Comparison of ENCODE assay signal across 26 cellular contexts in the genomic region with DNA sequence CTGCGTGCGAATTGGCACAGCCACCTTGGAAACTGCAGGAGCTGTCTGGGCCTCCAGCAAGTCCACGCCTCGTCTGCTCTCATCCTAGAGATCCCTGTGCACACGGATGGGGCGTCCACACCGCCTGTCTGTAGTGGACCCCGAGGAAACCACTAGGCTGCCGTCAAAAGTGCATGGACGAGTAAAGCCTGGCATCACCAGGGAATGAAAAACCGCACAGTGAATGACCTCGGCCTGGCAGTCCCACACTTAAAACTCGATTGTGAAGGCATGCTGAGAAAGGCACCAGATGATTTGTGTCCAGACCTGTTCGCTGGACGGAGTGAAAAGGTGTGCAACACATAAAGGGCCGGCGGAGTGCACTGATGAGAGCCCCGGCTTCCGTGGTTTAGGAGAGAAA. TPM values are rescaled to one million over a fixed set of nuclear protein-coding genes. Genes with fewer than 3 reads are reported as not detected.
DNase-seq lines count a peak whose midpoint lies in the region; ATAC-seq, FAIRE-seq and TF ChIP-seq lines count a peak whose summit lies in the region.
"Had no signal": no experiment of that assay in that cellular context is flagged by ENCODE, and none has a peak within 500 bp of the region (broad histone marks: within the 10 kb centered on the region; RNA-seq: fewer than 3 reads in every experiment).

No MANE protein-coding gene starts in this region.

- POLR2A ChIA-PET in WTC11 (lab: Charles Lee) (interaction anchor here (0.6 kb wide), 1 partner anchor 393 kb away, joined by 5 read pairs; no protein-coding TSS in a partner anchor), PC-3 (lab: Charles Lee; ENCODE audit: unreplicated experiment) (no interaction called here)

- H3K4me1 ChIP-seq in kidney (ENCODE audit: control insufficient read depth in 1 of 2, insufficient read depth in 1 of 2, low read depth in 1 of 2, low read length in 2 of 2) (no peaks in the 10 kb centered on the region), suprapubic skin (no peaks in the 10 kb centered on the region), GM23248 (ENCODE audit: insufficient read depth) (no peaks in the 10 kb centered on the region), lower lobe of right lung (no peaks in the 10 kb centered on the region), PC-3 (ENCODE audit: insufficient read depth, low read length) (no peaks in the 10 kb centered on the region)

- no peaks in the 10 kb centered on the region for H3K36me3 Mint-ChIP-seq in WTC11
- H3K36me3 Mint-ChIP-seq: CD4-positive, CD25-positive, alpha-beta regulatory T cell had no signal

- no peaks in the 10 kb centered on the region for H4K20me1 ChIP-seq in GM23248 (ENCODE audit: insufficient read depth)
- H4K20me1 ChIP-seq in PC-3 (ENCODE audit: low read length) = no peaks in the 10 kb centered on the region

- H3K27ac ChIP-seq in kidney (ENCODE audit: low read depth in 2 of 2, low read length in 2 of 2) (no peak overlapping the region), suprapubic skin (no peak overlapping the region), GM23248 (no peak overlapping the region), lower lobe of right lung (no peak overlapping the region), PC-3 (ENCODE audit: low read length) (no peak overlapping the region)
- H3K27ac ChIP-seq: PC-9 had no signal

- H3K4me1 Mint-ChIP-seq in WTC11 = no peaks in the 10 kb centered on the region
- H3K4me1 Mint-ChIP-seq: CD4-positive, CD25-positive, alpha-beta regulatory T cell had no signal

- no peak for TF ChIP-seq CTCF in WTC11 (IDR thresholded peaks at IDR 0.05)
- TF ChIP-seq CTCF in kidney (IDR thresholded peaks at IDR 0.05; ENCODE audit: borderline replicate concordance, extremely low read depth, insufficient read depth) = no peak
- no peak for TF ChIP-seq CTCF in suprapubic skin (IDR thresholded peaks at IDR 0.05)
- TF ChIP-seq CTCF in lower lobe of right lung (IDR thresholded peaks at IDR 0.05) = no peak
- no peak for TF ChIP-seq CTCF in PC-3 (conservative IDR thresholded peaks at IDR 0.05; ENCODE audit: low read depth, low read length)

- H3K36me3 ChIP-seq in kidney (ENCODE audit: control insufficient read depth in 1 of 2, insufficient read depth in 2 of 2, low read length in 2 of 2) (no peaks in the 10 kb centered on the region), suprapubic skin (no peaks in the 10 kb centered on the region), GM23248 (ENCODE audit: low read depth) (no peaks in the 10 kb centered on the region), lower lobe of right lung (no peaks in the 10 kb centered on the region), PC-3 (ENCODE audit: low read depth, low read length) (no peaks in the 10 kb centered on the region)
- H3K36me3 ChIP-seq: MG63 had no signal

- 90% methylated on average over 19 of the region's 19 CpGs for WGBS in suprapubic skin
- WGBS in GM23248 (ENCODE audit: low coverage in 1 of 2, low lambda C conversion rate in 2 of 2, missing lambda C conversion rate in 2 of 2), 2 experiments = 46 to 55% methylated on average over 19 of the region's 19 CpGs

- H3K4me3 ChIP-seq in kidney (ENCODE audit: low read length in 2 of 2) (no peak overlapping the region), suprapubic skin (no peak overlapping the region), GM23248 (no peak overlapping the region), lower lobe of right lung (no peak overlapping the region), PC-3 (ENCODE audit: low read length) (no peak overlapping the region)
- H3K4me3 ChIP-seq: MG63, PC-9 had no signal

- H2AFZ ChIP-seq in GM23248 (no peak overlapping the region), PC-3 (ENCODE audit: low read length) (no peak overlapping the region)
- H2AFZ ChIP-seq: PC-9 had no signal

- no peak overlapping the region for H3K27ac Mint-ChIP-seq in WTC11
- H3K27ac Mint-ChIP-seq: CD4-positive, CD25-positive, alpha-beta regulatory T cell had no signal

- H3K9me3 ChIP-seq in kidney (ENCODE audit: control insufficient read depth in 1 of 2, low read length in 2 of 2) (no peaks in the 10 kb centered on the region), suprapubic skin (no peaks in the 10 kb centered on the region), GM23248 (ENCODE audit: low read depth) (no peaks in the 10 kb centered on the region), lower lobe of right lung (no peaks in the 10 kb centered on the region), PC-3 (ENCODE audit: low read length) (no peaks in the 10 kb centered on the region)

- no peak overlapping the region for H3K9ac ChIP-seq in kidney (ENCODE audit: low read length in 2 of 2)
- H3K9ac ChIP-seq in GM23248 = no peak overlapping the region
- H3K9ac ChIP-seq in PC-3 (ENCODE audit: low read length) = no peak overlapping the region

- H3K27me3 ChIP-seq in suprapubic skin = peaks cover 20% of the 10 kb centered on the region
- H3K27me3 ChIP-seq in GM23248 (replicated peaks; ENCODE audit: insufficient read depth) = peaks cover 22% of the 10 kb centered on the region
- peaks cover 14% of the 10 kb centered on the region for H3K27me3 ChIP-seq in lower lobe of right lung (ENCODE audit: low read depth)
- peaks cover 93% of the 10 kb centered on the region for H3K27me3 ChIP-seq in PC-3 (ENCODE audit: low read length)

- H3F3A ChIP-seq in GM23248 (ENCODE audit: insufficient read depth) = no peaks in the 10 kb centered on the region
- H3F3A ChIP-seq in PC-3 (ENCODE audit: low read length, unreplicated experiment) = no peaks in the 10 kb centered on the region

- no peak for TF ChIP-seq POLR2A in suprapubic skin (IDR thresholded peaks at IDR 0.05)

- FAIRE-seq in kidney (lab: Jason Lieb, UNC) = no peak
- FAIRE-seq: D721Med, GM18507 had no signal

- no peak overlapping the region for H3K4me3 Mint-ChIP-seq in WTC11
- H3K4me3 Mint-ChIP-seq: CD4-positive, CD25-positive, alpha-beta regulatory T cell had no signal

- in situ Hi-C loops in GM23248 (cut with MboI) = no loop called here

- ATAC-seq in WTC11 (no peak), lower lobe of right lung (no peak), PC-3 (no peak)
- ATAC-seq: HCT116 had no signal

- CTCF ChIA-PET in WTC11 (lab: Charles Lee) = interaction anchor here (1.6 kb wide), 1 partner anchor 12 kb away, joined by 4 read pairs; no protein-coding TSS in a partner anchor
- CTCF ChIA-PET in PC-3 (lab: Charles Lee) = no interaction called here

- H3K79me2 ChIP-seq in GM23248 (ENCODE audit: insufficient read depth) (no peaks in the 10 kb centered on the region), PC-3 (ENCODE audit: low read length) (no peaks in the 10 kb centered on the region)

- no peak overlapping the region for H3K4me2 ChIP-seq in GM23248 (ENCODE audit: unreplicated experiment)
- no peak overlapping the region for H3K4me2 ChIP-seq in PC-3 (ENCODE audit: low read length)
- H3K4me2 ChIP-seq: PC-9 had no signal

- H3K9me2 ChIP-seq in GM23248 (ENCODE audit: insufficient read depth) = no peaks in the 10 kb centered on the region
- H3K9me2 ChIP-seq in PC-3 (replicated peaks; ENCODE audit: low read length) = no peaks in the 10 kb centered on the region

- no peak for TF ChIP-seq EP300 in suprapubic skin (IDR thresholded peaks at IDR 0.05)

- no peaks in the 10 kb centered on the region for H3K27me3 Mint-ChIP-seq in WTC11 (ENCODE audit: low read depth)
- H3K27me3 Mint-ChIP-seq: CD4-positive, CD25-positive, alpha-beta regulatory T cell had no signal

- peak; percentile 34 for DNase-seq in activated effector memory CD4-positive, alpha-beta T cell treated with anti-CD3 and anti-CD28 coated beads, Interleukin-2, amount 50 U/mL, for 16 hours
- no peak for DNase-seq in activated effector memory CD4-positive, alpha-beta T cell treated with Interleukin-2 at 50 U/mL for 16 hours
- DNase-seq in WTC11 (ENCODE audit: low spot score) (peak; percentile 5), kidney (peak; percentile 31), suprapubic skin (ENCODE audit: low spot score in 2 of 2) (peak; percentile 35 to 40), GM23248 (no peak), lower lobe of right lung (no peak), PC-3 (no peak)
- DNase-seq: 8988T; ACHN; CD4-positive, CD25-positive, alpha-beta regulatory T cell; GOT3; IMR-90; KG1; MG63; NCI-H2029; NCI-H446; NCI-H524 treated with DMSO at 0.1 percent for 48 hours; NCI-H774; NK-92 treated with Interleukin-12 subunit alpha and Interleukin-12 subunit beta, amount 100 ng/mL, for 24 hours; PC-9; RPMI8226; SHP77 had no signal

- H3K9me3 Mint-ChIP-seq in WTC11 = no peaks in the 10 kb centered on the region
- H3K9me3 Mint-ChIP-seq: CD4-positive, CD25-positive, alpha-beta regulatory T cell had no signal

- intact Hi-C loops in kidney (cut with DNase I) (no loop called here), lower lobe of right lung (cut with DNase I) (no loop called here), PC-3 (cut with micrococcal nuclease) (no loop called here)

- BruUV-seq in PC-3 (replicated peaks; lab: Mats Ljungman, UMichigan) = no TSS peak

TF ChIP-seq in WTC11, 78 proteins besides CTCF, POLR2A, EP300 and RAD21 (continues in another document):
- TF ChIP-seq GRHL2 (CRISPR knock-in tag; IDR thresholded peaks at IDR 0.05; ENCODE audit: insufficient replicate concordance, severe bottlenecking) = no peak
- TF ChIP-seq MXD4 (CRISPR knock-in tag; IDR thresholded peaks at IDR 0.05; ENCODE audit: borderline replicate concordance) = no peak

RNA-seq across cellular contexts. Expression of gene MRPL36, which starts 50.8 kb away (rescaled TPM):
- 52.8 to 61.2 TPM (median 55.9 TPM) in 3 replicates for total RNA-seq in WTC11 (2021)
- total RNA-seq in kidney = 29.6 TPM
- 96.7 TPM for polyA plus RNA-seq in kidney (ENCODE audit: insufficient read depth, low read depth, low replicate concordance)
- 10 to 100 TPM; 13.7 to 62.5 (median 41.2) TPM for total RNA-seq in suprapubic skin
- 30.9 and 33.9 TPM in 2 replicates for total RNA-seq in GM23248 (2014; rRNA removed; shearing (Covaris generic))
- polyA plus RNA-seq in GM23248 (2016; fragmentation: Nextera tagmentation; extraction: Ambion mirVana) = 140 and 147 TPM in 2 replicates
- 25.1 TPM for total RNA-seq in lower lobe of right lung
- total RNA-seq in PC-3 (2014; rRNA removed) = 91.9 and 116 TPM in 2 replicates

RNA-seq across cellular contexts. Expression of gene NDUFS6, which starts 52.4 kb away (rescaled TPM):
- 75.8 to 84.3 TPM (median 77.4 TPM) in 3 replicates for total RNA-seq in WTC11 (2021)
- total RNA-seq in kidney = 31.1 TPM
- polyA plus RNA-seq in kidney (ENCODE audit: insufficient read depth, low read depth, low replicate concordance) = 164 TPM
- total RNA-seq in suprapubic skin = 10 to 100 TPM; 38.9 to 64.5 (median 51.2) TPM
- 34.7 and 39.6 TPM in 2 replicates for total RNA-seq in GM23248 (2014; rRNA removed; shearing (Covaris generic))
- 103 and 106 TPM in 2 replicates for polyA plus RNA-seq in GM23248 (2016; fragmentation: Nextera tagmentation; extraction: Ambion mirVana)
- 21.3 TPM for total RNA-seq in lower lobe of right lung
- total RNA-seq in PC-3 (2014; rRNA removed) = 104 and 144 TPM in 2 replicates

Comparison
In these comparisons a context has a peak if more than half of its experiments do, and no peak if none do; other contexts are left out.
1. DNase-seq: peak in activated effector memory CD4-positive, alpha-beta T cell treated with anti-CD3 and anti-CD28 coated beads, Interleukin-2, amount 50 U/mL, for 16 hours (single experiment), WTC11 (single experiment), kidney (single experiment) and suprapubic skin (2 of 2); none in activated effector memory CD4-positive, alpha-beta T cell treated with Interleukin-2 at 50 U/mL for 16 hours (single experiment), GM23248 (single experiment), lower lobe of right lung (single experiment) and PC-3 (single experiment).